In the genomic region with DNA sequence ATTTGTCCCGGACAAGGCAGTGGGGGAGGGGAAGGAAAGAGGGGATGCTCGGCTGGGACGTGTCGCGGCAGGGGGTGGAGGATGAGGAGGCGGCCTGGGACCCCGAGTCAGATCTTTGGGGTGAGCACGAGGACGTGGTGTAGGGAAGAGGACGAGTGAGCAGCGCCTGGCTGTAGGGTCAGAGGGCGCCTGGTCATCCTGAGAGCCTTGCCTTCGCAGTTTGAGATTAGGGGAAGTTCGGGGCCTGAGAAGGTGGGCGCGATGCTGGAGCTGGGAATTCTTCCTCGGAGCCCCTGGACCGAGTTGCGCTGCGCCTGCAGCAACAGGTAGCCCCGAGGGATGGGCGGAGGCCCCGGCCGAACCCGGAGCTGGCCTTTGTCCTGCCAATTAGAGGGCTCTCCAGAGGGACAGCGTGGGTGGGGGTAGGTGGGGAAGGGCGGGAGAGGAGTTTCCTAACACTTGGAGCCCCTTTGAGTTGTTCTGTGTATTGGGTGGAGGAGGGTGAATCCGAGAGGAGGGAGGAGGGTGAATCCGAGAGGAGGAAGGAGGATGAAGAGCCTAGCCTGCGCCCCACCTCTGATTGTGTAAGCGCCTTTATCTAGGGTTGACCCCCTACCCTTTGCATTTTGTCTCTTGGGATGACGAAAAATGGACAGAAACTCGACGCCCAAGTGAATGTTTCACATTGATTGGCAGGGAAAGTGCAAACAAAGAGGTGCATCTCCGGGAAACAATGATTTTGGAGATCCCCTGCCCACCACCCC, we compare ENCODE assay signal across 8 cellular contexts.
DNase-seq lines count a peak whose midpoint lies in the region; ATAC-seq and TF ChIP-seq lines count a peak whose summit lies in the region.

No MANE protein-coding gene starts in this region.

- peaks cover 0 to 7% (median 0%) of the 10 kb centered on the region in 4 donors for H3K27me3 ChIP-seq in liver (ENCODE audit: control insufficient read depth in 4 of 4, insufficient read depth in 4 of 4, low read length in 3 of 4)
- H3K27me3 ChIP-seq in tibial artery = peaks cover 0 to 51% of the 10 kb centered on the region in 2 donors

- H3K4me1 ChIP-seq in liver (ENCODE audit: control insufficient read depth in 4 of 4, insufficient read depth in 4 of 4, low read length in 3 of 4) = peaks cover 0 to 14% (median 10%) of the 10 kb centered on the region in 4 donors
- H3K4me1 ChIP-seq in tibial artery = peaks cover 0 to 31% (median 22%) of the 10 kb centered on the region in 4 donors

- H3K27me3 Mint-ChIP-seq in T-helper 2 cell treated with Interferon-gamma antibody and Interleukin-4, amounts not matched to agents 5 μg/mL and 100 μg/mL, for 36 hours (ENCODE audit: low read depth) = peaks cover 71% of the 10 kb centered on the region
- no peaks in the 10 kb centered on the region for H3K27me3 Mint-ChIP-seq in MCF 10A (ENCODE audit: insufficient read depth, unreplicated experiment)
- peaks cover 16 to 30% (median 21%) of the 10 kb centered on the region in 3 donors for H3K27me3 Mint-ChIP-seq in immature natural killer cell (ENCODE audit: low read depth in 3 of 3)

- WGBS in liver = 3% methylated on average over 35 of the region's 35 CpGs

- peak overlapping the region in 2 of 3 donors; percentile 10 to 35 for H3K4me3 ChIP-seq in liver (ENCODE audit: low read depth in 1 of 3, low read length in 3 of 3)
- H3K4me3 ChIP-seq in tibial artery = peak overlapping the region; percentile 47 to 60

- H3K9me3 Mint-ChIP-seq in T-helper 2 cell treated with Interferon-gamma antibody and Interleukin-4, amounts not matched to agents 5 μg/mL and 100 μg/mL, for 36 hours = no peaks in the 10 kb centered on the region
- H3K9me3 Mint-ChIP-seq in MCF 10A (ENCODE audit: unreplicated experiment) (no peaks in the 10 kb centered on the region), immature natural killer cell (peaks cover 0 to 2% (median 0%) of the 10 kb centered on the region in 6 donors)

- H3K27ac ChIP-seq in liver (ENCODE audit: low read depth in 1 of 2, low read length in 2 of 2) = no peak overlapping the region
- H3K27ac ChIP-seq in tibial artery = peak overlapping the region; percentile 45 to 61

- H3K9me3 ChIP-seq in liver (ENCODE audit: control insufficient read depth in 4 of 4, low read length in 3 of 4) = no peaks in the 10 kb centered on the region
- H3K9me3 ChIP-seq in tibial artery = no peaks in the 10 kb centered on the region

- DNase-seq in T-helper 2 cell treated with Interferon-gamma antibody and Interleukin-4, amounts not matched to agents 5 μg/mL and 100 μg/mL, for 36 hours (ENCODE audit: low spot score) = no peak
- no peak for DNase-seq in T-helper 2 cell
- no peak for DNase-seq in MCF 10A (ENCODE audit: unreplicated experiment)
- no peak for DNase-seq in tibial artery
- DNase-seq in immature natural killer cell = no peak

- TF ChIP-seq RAD21 in liver (IDR thresholded peaks at IDR 0.05) = no peak

- H3K36me3 ChIP-seq in liver (ENCODE audit: control insufficient read depth in 4 of 4, insufficient read depth in 3 of 4, low read depth in 1 of 4, low read length in 3 of 4) (no peaks in the 10 kb centered on the region), tibial artery (no peaks in the 10 kb centered on the region)

- BruUV-seq in MCF 10A (replicated peaks; lab: Mats Ljungman, UMichigan) = no TSS peak

- peaks cover 18% of the 10 kb centered on the region for H3K4me1 Mint-ChIP-seq in T-helper 2 cell treated with Interferon-gamma antibody and Interleukin-4, amounts not matched to agents 5 μg/mL and 100 μg/mL, for 36 hours (ENCODE audit: low read depth)
- H3K4me1 Mint-ChIP-seq in MCF 10A (ENCODE audit: insufficient read depth, unreplicated experiment) (no peaks in the 10 kb centered on the region), immature natural killer cell (peaks cover 10 to 18% of the 10 kb centered on the region in 2 donors)

- intact Hi-C loops in MCF 10A (cut with micrococcal nuclease) = no loop called here
- intact Hi-C loops in tibial artery (cut with DNase I; ENCODE audit: low total_unique reads) = loop anchor here (10.0 kb wide), 1 partner anchor 71 kb away; the partner anchor contains the start of gene SOX4

- H3K27ac Mint-ChIP-seq in T-helper 2 cell treated with Interferon-gamma antibody and Interleukin-4, amounts not matched to agents 5 μg/mL and 100 μg/mL, for 36 hours = no peak overlapping the region
- H3K27ac Mint-ChIP-seq in MCF 10A (ENCODE audit: low read depth, unreplicated experiment) = no peak overlapping the region
- no peak overlapping the region for H3K27ac Mint-ChIP-seq in immature natural killer cell

- no peak overlapping the region for H3K9ac ChIP-seq in liver (ENCODE audit: low read depth in 1 of 2, low read length in 2 of 2)

- H3K4me3 Mint-ChIP-seq in T-helper 2 cell treated with Interferon-gamma antibody and Interleukin-4, amounts not matched to agents 5 μg/mL and 100 μg/mL, for 36 hours = peak overlapping the region; percentile 74
- peak overlapping the region; percentile 8 for H3K4me3 Mint-ChIP-seq in MCF 10A (ENCODE audit: unreplicated experiment)
- peak overlapping the region in 2 of 5 donors; percentile 40 to 66 for H3K4me3 Mint-ChIP-seq in immature natural killer cell

- POLR2A ChIA-PET in MCF 10A (lab: Yijun Ruan, JAX) = no interaction called here

- no peaks in the 10 kb centered on the region for H3K36me3 Mint-ChIP-seq in T-helper 2 cell treated with Interferon-gamma antibody and Interleukin-4, amounts not matched to agents 5 μg/mL and 100 μg/mL, for 36 hours (ENCODE audit: low read depth)
- H3K36me3 Mint-ChIP-seq in MCF 10A (ENCODE audit: insufficient read depth, unreplicated experiment) (no peaks in the 10 kb centered on the region), immature natural killer cell (peaks cover 0 to 4% (median 3%) of the 10 kb centered on the region in 3 donors)

- CTCF ChIA-PET in MCF 10A (lab: Yijun Ruan, JAX) = interaction anchor here (1.1 kb wide), 1 partner anchor 270 kb away, joined by 3 read pairs; no protein-coding TSS in a partner anchor

- no peak for ATAC-seq in GM21786 (IDR thresholded peaks at IDR 0.05; ENCODE audit: unreplicated experiment)
- no peak for ATAC-seq in GM21619 (IDR thresholded peaks at IDR 0.05; ENCODE audit: unreplicated experiment)

- TF ChIP-seq CTCF in MCF 10A (IDR thresholded peaks at IDR 0.05; ENCODE audit: unreplicated experiment) (no peak), liver (IDR thresholded peaks at IDR 0.05; ENCODE audit: low read depth, low read length, missing input control) (no peak), tibial artery (IDR thresholded peaks at IDR 0.05) (no peak)

TF ChIP-seq in liver, 16 proteins besides CTCF, POLR2A, EP300 and RAD21 (continues in another document):
- TF ChIP-seq, protein P1, sequence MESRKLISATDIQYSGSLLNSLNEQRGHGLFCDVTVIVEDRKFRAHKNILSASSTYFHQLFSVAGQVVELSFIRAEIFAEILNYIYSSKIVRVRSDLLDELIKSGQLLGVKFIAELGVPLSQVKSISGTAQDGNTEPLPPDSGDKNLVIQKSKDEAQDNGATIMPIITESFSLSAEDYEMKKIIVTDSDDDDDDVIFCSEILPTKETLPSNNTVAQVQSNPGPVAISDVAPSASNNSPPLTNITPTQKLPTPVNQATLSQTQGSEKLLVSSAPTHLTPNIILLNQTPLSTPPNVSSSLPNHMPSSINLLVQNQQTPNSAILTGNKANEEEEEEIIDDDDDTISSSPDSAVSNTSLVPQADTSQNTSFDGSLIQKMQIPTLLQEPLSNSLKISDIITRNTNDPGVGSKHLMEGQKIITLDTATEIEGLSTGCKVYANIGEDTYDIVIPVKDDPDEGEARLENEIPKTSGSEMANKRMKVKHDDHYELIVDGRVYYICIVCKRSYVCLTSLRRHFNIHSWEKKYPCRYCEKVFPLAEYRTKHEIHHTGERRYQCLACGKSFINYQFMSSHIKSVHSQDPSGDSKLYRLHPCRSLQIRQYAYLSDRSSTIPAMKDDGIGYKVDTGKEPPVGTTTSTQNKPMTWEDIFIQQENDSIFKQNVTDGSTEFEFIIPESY (IDR thresholded peaks at IDR 0.05) = no peak
- TF ChIP-seq JUND (IDR thresholded peaks at IDR 0.05) (no peak), GABPA (IDR thresholded peaks at IDR 0.05 in 1 of 2, conservative IDR thresholded peaks at IDR 0.05 in 1 of 2) (no peak), HNF4G (IDR thresholded peaks at IDR 0.05) (no peak), EGR1 (IDR thresholded peaks at IDR 0.05; ENCODE audit: low read depth in 2 of 2) (no peak), RXRA (IDR thresholded peaks at IDR 0.05) (no peak), FOXA1 (IDR thresholded peaks at IDR 0.05) (no peak), HNF4A (conservative IDR thresholded peaks at IDR 0.05) (no peak), NR2F2 (IDR thresholded peaks at IDR 0.05) (no peak), SP1 (IDR thresholded peaks at IDR 0.05) (no peak), FOXA2 (IDR thresholded peaks at IDR 0.05) (no peak), TAF1 (conservative IDR thresholded peaks at IDR 0.05) (no peak), ATF3 (IDR thresholded peaks at IDR 0.05) (no peak)
- TF ChIP-seq, protein P2, sequence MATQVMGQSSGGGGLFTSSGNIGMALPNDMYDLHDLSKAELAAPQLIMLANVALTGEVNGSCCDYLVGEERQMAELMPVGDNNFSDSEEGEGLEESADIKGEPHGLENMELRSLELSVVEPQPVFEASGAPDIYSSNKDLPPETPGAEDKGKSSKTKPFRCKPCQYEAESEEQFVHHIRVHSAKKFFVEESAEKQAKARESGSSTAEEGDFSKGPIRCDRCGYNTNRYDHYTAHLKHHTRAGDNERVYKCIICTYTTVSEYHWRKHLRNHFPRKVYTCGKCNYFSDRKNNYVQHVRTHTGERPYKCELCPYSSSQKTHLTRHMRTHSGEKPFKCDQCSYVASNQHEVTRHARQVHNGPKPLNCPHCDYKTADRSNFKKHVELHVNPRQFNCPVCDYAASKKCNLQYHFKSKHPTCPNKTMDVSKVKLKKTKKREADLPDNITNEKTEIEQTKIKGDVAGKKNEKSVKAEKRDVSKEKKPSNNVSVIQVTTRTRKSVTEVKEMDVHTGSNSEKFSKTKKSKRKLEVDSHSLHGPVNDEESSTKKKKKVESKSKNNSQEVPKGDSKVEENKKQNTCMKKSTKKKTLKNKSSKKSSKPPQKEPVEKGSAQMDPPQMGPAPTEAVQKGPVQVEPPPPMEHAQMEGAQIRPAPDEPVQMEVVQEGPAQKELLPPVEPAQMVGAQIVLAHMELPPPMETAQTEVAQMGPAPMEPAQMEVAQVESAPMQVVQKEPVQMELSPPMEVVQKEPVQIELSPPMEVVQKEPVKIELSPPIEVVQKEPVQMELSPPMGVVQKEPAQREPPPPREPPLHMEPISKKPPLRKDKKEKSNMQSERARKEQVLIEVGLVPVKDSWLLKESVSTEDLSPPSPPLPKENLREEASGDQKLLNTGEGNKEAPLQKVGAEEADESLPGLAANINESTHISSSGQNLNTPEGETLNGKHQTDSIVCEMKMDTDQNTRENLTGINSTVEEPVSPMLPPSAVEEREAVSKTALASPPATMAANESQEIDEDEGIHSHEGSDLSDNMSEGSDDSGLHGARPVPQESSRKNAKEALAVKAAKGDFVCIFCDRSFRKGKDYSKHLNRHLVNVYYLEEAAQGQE (IDR thresholded peaks at IDR 0.05) = no peak

Comparison
In these comparisons a context has a peak if more than half of its experiments do, and no peak if none do; other contexts are left out.
1. H3K27ac ChIP-seq: peak in tibial artery (2 of 2); none in liver (0 of 2).